ENCODE assay signal across 36 cellular contexts in genomic region chr17:14032234-14032633, GRCh38.
"Had no signal": no experiment of that assay in that cellular context is flagged by ENCODE, and none has a peak within 500 bp of the region (broad histone marks: within the 10 kb centered on the region; RNA-seq: fewer than 3 reads in every experiment).

No MANE protein-coding gene starts in this region.

- H3K27ac ChIP-seq: adrenal gland, body of pancreas, colonic mucosa, esophagus muscularis mucosa, foreskin keratinocyte, gastrocnemius medialis, heart left ventricle, WERI-Rb-1 had no signal

- ATAC-seq: activated CD4-positive, CD25-positive, alpha-beta regulatory T cell treated with anti-CD3 and anti-CD28 coated beads, Interleukin-2, amount 50 U/mL, for 24 hours; activated CD8-positive, alpha-beta T cell treated with anti-CD3 and anti-CD28 coated beads for 36 hours; activated naive CD8-positive, alpha-beta T cell treated with anti-CD3 and anti-CD28 coated beads, Interleukin-2, amount 50 U/mL, for 24 hours; activated T-cell treated with anti-CD3 and anti-CD28 coated beads, Interleukin-2, amount 50 U/mL, for 4 hours; activated T-helper 17 cell treated with anti-CD3 and anti-CD28 coated beads, Interleukin-2, amount 50 U/mL, for 72 hours; body of pancreas; effector memory CD8-positive, alpha-beta T cell; foreskin keratinocyte; gastrocnemius medialis; heart left ventricle; T-helper 17 cell had no signal

- H3K4me1 Mint-ChIP-seq: activated B cell treated with CpG ODN at 0.5 μM for 24 hours; activated naive CD8-positive, alpha-beta T cell treated with anti-CD3 and anti-CD28 coated beads, Interleukin-2, amount 50 U/mL, for 24 hours had no signal

- H3K36me3 ChIP-seq: adrenal gland, colonic mucosa had no signal

- H3K4me3 Mint-ChIP-seq: activated B cell treated with CpG ODN at 0.5 μM for 24 hours; activated CD8-positive, alpha-beta T cell treated with anti-CD3 and anti-CD28 coated beads for 36 hours; activated naive CD4-positive, alpha-beta T cell treated with anti-CD3 and anti-CD28 coated beads, Interleukin-2, amount 50 U/mL, for 24 hours; activated naive CD8-positive, alpha-beta T cell treated with anti-CD3 and anti-CD28 coated beads for 36 hours; activated naive CD8-positive, alpha-beta T cell treated with anti-CD3 and anti-CD28 coated beads, Interleukin-2, amount 50 U/mL, for 24 hours; activated T-cell treated with anti-CD3 and anti-CD28 coated beads, Interleukin-2, amount 50 U/mL, for 4 hours; activated T-helper 17 cell treated with anti-CD3 and anti-CD28 coated beads, Interleukin-2, amount 50 U/mL, for 72 hours; dendritic cell treated with granulocyte-macrophage colony-stimulating factor and Interleukin-4, amounts not matched to agents 40 ng/mL and 50 ng/mL, for 4 days; effector memory CD8-positive, alpha-beta T cell; T-helper 17 cell; T-helper 2 cell treated with Interferon-gamma antibody and Interleukin-4, amounts not matched to agents 5 μg/mL and 100 μg/mL, for 36 hours had no signal

- H3K4me3 ChIP-seq: adrenal gland, body of pancreas, colonic mucosa, esophagus muscularis mucosa, gastrocnemius medialis, heart left ventricle had no signal

- H3K9me3 Mint-ChIP-seq: activated B cell treated with CpG ODN at 0.5 μM for 24 hours; activated CD8-positive, alpha-beta T cell treated with anti-CD3 and anti-CD28 coated beads for 36 hours; activated naive CD4-positive, alpha-beta T cell treated with anti-CD3 and anti-CD28 coated beads, Interleukin-2, amount 50 U/mL, for 24 hours; activated naive CD8-positive, alpha-beta T cell treated with anti-CD3 and anti-CD28 coated beads, Interleukin-2, amount 50 U/mL, for 24 hours; activated T-cell treated with anti-CD3 and anti-CD28 coated beads, Interleukin-2, amount 50 U/mL, for 4 hours; activated T-helper 17 cell treated with anti-CD3 and anti-CD28 coated beads, Interleukin-2, amount 50 U/mL, for 72 hours; effector memory CD8-positive, alpha-beta T cell had no signal

- DNase-seq: activated B cell treated with CpG ODN at 0.5 μM for 24 hours; activated CD4-positive, alpha-beta T cell treated with anti-CD3 and anti-CD28 coated beads for 48 hours; activated CD4-positive, alpha-beta T cell treated with anti-CD3 and anti-CD28 coated beads, Interleukin-2, amount 50 U/mL, for 1 hour; activated CD4-positive, alpha-beta T cell treated with anti-CD3 and anti-CD28 coated beads, Interleukin-2, amount 50 U/mL, for 48 hours; activated CD8-positive, alpha-beta memory T cell treated with anti-CD3 and anti-CD28 coated beads for 24 hours; activated CD8-positive, alpha-beta T cell treated with anti-CD3 and anti-CD28 coated beads for 36 hours; activated effector memory CD4-positive, alpha-beta T cell treated with Interleukin-2 at 50 U/mL for 16 hours; activated gamma-delta T cell treated with Interleukin-2 at 50 U/mL for 16 hours; activated naive CD4-positive, alpha-beta T cell treated with Interleukin-2 at 50 U/mL for 16 hours; activated naive CD8-positive, alpha-beta T cell treated with anti-CD3 and anti-CD28 coated beads for 36 hours; activated naive CD8-positive, alpha-beta T cell treated with anti-CD3 and anti-CD28 coated beads, Interleukin-2, amount 50 U/mL, for 24 hours; activated T-cell treated with anti-CD3 and anti-CD28 coated beads, Interleukin-2, amount 50 U/mL, for 4 hours; adrenal gland; amygdala; aorta; body of pancreas; caudate nucleus; cerebellar nuclear complex; colonic mucosa; effector CD4-positive, alpha-beta T cell; effector memory CD8-positive, alpha-beta T cell; erythroblast; foreskin keratinocyte; gastrocnemius medialis; glutamatergic neuron; heart left ventricle; T-helper 1 cell; T-helper 17 cell; T1000; WERI-Rb-1 had no signal

- H3K4me1 ChIP-seq: adrenal gland, body of pancreas, colonic mucosa, esophagus muscularis mucosa, foreskin keratinocyte, gastrocnemius medialis, heart left ventricle had no signal

- H3K9me3 ChIP-seq: adrenal gland, body of pancreas, colonic mucosa, esophagus muscularis mucosa, gastrocnemius medialis, heart left ventricle had no signal

- H3K27ac Mint-ChIP-seq: activated B cell treated with CpG ODN at 0.5 μM for 24 hours; activated CD8-positive, alpha-beta T cell treated with anti-CD3 and anti-CD28 coated beads for 36 hours; activated naive CD4-positive, alpha-beta T cell treated with anti-CD3 and anti-CD28 coated beads, Interleukin-2, amount 50 U/mL, for 24 hours; activated naive CD8-positive, alpha-beta T cell treated with anti-CD3 and anti-CD28 coated beads for 36 hours; activated naive CD8-positive, alpha-beta T cell treated with anti-CD3 and anti-CD28 coated beads, Interleukin-2, amount 50 U/mL, for 24 hours; activated T-helper 17 cell treated with anti-CD3 and anti-CD28 coated beads, Interleukin-2, amount 50 U/mL, for 72 hours; dendritic cell treated with granulocyte-macrophage colony-stimulating factor and Interleukin-4, amounts not matched to agents 40 ng/mL and 50 ng/mL, for 4 days; effector memory CD8-positive, alpha-beta T cell; T-helper 17 cell; T-helper 2 cell treated with Interferon-gamma antibody and Interleukin-4, amounts not matched to agents 5 μg/mL and 100 μg/mL, for 36 hours had no signal

- H3K27me3 ChIP-seq: adrenal gland, body of pancreas, colonic mucosa, esophagus muscularis mucosa, foreskin keratinocyte, gastrocnemius medialis, heart left ventricle had no signal

- H3K27me3 Mint-ChIP-seq: activated B cell treated with CpG ODN at 0.5 μM for 24 hours; activated CD8-positive, alpha-beta T cell treated with anti-CD3 and anti-CD28 coated beads for 36 hours; activated naive CD4-positive, alpha-beta T cell treated with anti-CD3 and anti-CD28 coated beads, Interleukin-2, amount 50 U/mL, for 24 hours; activated naive CD8-positive, alpha-beta T cell treated with anti-CD3 and anti-CD28 coated beads for 36 hours; activated naive CD8-positive, alpha-beta T cell treated with anti-CD3 and anti-CD28 coated beads, Interleukin-2, amount 50 U/mL, for 24 hours; activated T-helper 17 cell treated with anti-CD3 and anti-CD28 coated beads, Interleukin-2, amount 50 U/mL, for 72 hours; dendritic cell treated with granulocyte-macrophage colony-stimulating factor and Interleukin-4, amounts not matched to agents 40 ng/mL and 50 ng/mL, for 4 days; effector memory CD8-positive, alpha-beta T cell; T-helper 17 cell had no signal
